In genomic region chr3:139509631-139510030, GRCh38 we compare ENCODE assay signal across 25 cellular contexts. TPM values are rescaled to one million over a fixed set of nuclear protein-coding genes. Genes with fewer than 3 reads are reported as not detected.
"Had no signal": no experiment of that assay in that cellular context is flagged by ENCODE, and none has a peak within 500 bp of the region (broad histone marks: within the 10 kb centered on the region; RNA-seq: fewer than 3 reads in every experiment).

No MANE protein-coding gene starts in this region.

- H3K4me3 ChIP-seq: cardiac muscle cell, MG63, SK-N-MC had no signal

- H3K9me3 ChIP-seq: MG63 had no signal

- DNase-seq: activated CD4-positive, alpha-beta memory T cell treated with anti-CD3 and anti-CD28 coated beads, Interleukin-2, amount 10 ng/mL, durations not matched to agents 7 days and 5 days; activated CD4-positive, alpha-beta T cell treated with anti-CD3 and anti-CD28 coated beads, Interleukin-2, amount 50 U/mL, for 1 hour; activated CD4-positive, CD25-positive, alpha-beta regulatory T cell; activated gamma-delta T cell; activated naive CD4-positive, alpha-beta T cell treated with anti-CD3 and anti-CD28 coated beads, Interleukin-2, amount 10 ng/mL, durations not matched to agents 7 days and 5 days; activated naive CD8-positive, alpha-beta T cell treated with anti-CD3 and anti-CD28 coated beads for 36 hours; activated T-cell treated with anti-CD3 and anti-CD28 coated beads for 4 hours; activated T-cell treated with anti-CD3 and anti-CD28 coated beads, Interleukin-2, amount 50 U/mL, for 48 hours; brain microvascular endothelial cell; MG63; MV-4-11; NCI-H1092 treated with DMSO at 0.1 percent for 48 hours; NCI-H1417 treated with DMSO at 0.1 percent for 48 hours; NCI-H187 treated with DMSO at 0.1 percent for 48 hours; NCI-H2081 treated with DMSO at 0.1 percent for 48 hours; NCI-H2227 treated with DMSO at 0.1 percent for 48 hours; NCI-H446 treated with DMSO at 0.1 percent for 48 hours; NK-92 treated with Interleukin-12 subunit alpha and Interleukin-12 subunit beta, amount 100 ng/mL, for 24 hours; OCI-M1; RPMI8226; T-cell; T-helper 2 cell had no signal

- H3K36me3 ChIP-seq: brain microvascular endothelial cell, cardiac muscle cell, MG63 had no signal

- H3K27ac ChIP-seq: brain microvascular endothelial cell, cardiac muscle cell, SK-N-MC, VCaP had no signal

- H3K27me3 ChIP-seq: brain microvascular endothelial cell, cardiac muscle cell, MG63 had no signal

RNA-seq across cellular contexts. Expression of gene RBP2, which starts 33.3 kb away (rescaled TPM):
- polyA plus RNA-seq: cardiac muscle cell had no signal
